In genomic region chr18:28091197-28091596, GRCh38 we compare ENCODE assay signal across 24 cellular contexts.
"Had no signal": no experiment of that assay in that cellular context is flagged by ENCODE, and none has a peak within 500 bp of the region (broad histone marks: within the 10 kb centered on the region; RNA-seq: fewer than 3 reads in every experiment).

No MANE protein-coding gene starts in this region.

- DNase-seq: activated CD4-positive, alpha-beta T cell treated with anti-CD3 and anti-CD28 coated beads for 1 hour; activated CD8-positive, alpha-beta memory T cell treated with anti-CD3 and anti-CD28 coated beads for 24 hours; activated CD8-positive, alpha-beta memory T cell treated with anti-CD3 and anti-CD28 coated beads, Interleukin-2, amount 50 U/mL, for 48 hours; activated effector memory CD4-positive, alpha-beta T cell treated with Interleukin-2 at 50 U/mL for 16 hours; activated naive CD4-positive, alpha-beta T cell treated with anti-CD3 and anti-CD28 coated beads, Interleukin-2, amount 50 U/mL, for 16 hours; activated T-cell treated with anti-CD3 and anti-CD28 coated beads, Interleukin-2, amount 50 U/mL, for 48 hours; adrenal gland; dorsolateral prefrontal cortex; foreskin fibroblast; nucleus accumbens; posterior cingulate gyrus; stimulated activated CD4-positive, alpha-beta T cell treated with anti-CD3 and anti-CD28 coated beads, Interleukin-4, amount 100 ng/mL, for 1 hour; stimulated activated naive CD8-positive, alpha-beta T cell treated with anti-CD3 and anti-CD28 coated beads, Interleukin-15, amount 100 ng/mL, for 72 hours; T-helper 17 cell; transverse colon had no signal

- ATAC-seq: natural killer cell treated with Interleukin-12 subunit alpha and Interleukin-12 subunit beta and Interleukin-15 and Interleukin-18, amount 100 ng/mL, for 72 hours; stimulated activated naive CD8-positive, alpha-beta T cell treated with anti-CD3 and anti-CD28 coated beads, Interleukin-15, amount 100 ng/mL, for 72 hours; T-helper 17 cell had no signal

- H3K36me3 ChIP-seq: adrenal gland, right atrium auricular region, suprapubic skin, transverse colon, vagina had no signal

- H3K4me1 ChIP-seq: suprapubic skin, transverse colon, vagina had no signal

- H3K27ac ChIP-seq: dorsolateral prefrontal cortex, epithelial cell of prostate, right atrium auricular region, skin epidermis, suprapubic skin, transverse colon, vagina, VCaP had no signal

- H3K27me3 ChIP-seq: adrenal gland, dorsolateral prefrontal cortex, right atrium auricular region, suprapubic skin, transverse colon, vagina had no signal

- FAIRE-seq: colon, keratinocyte had no signal

- H3K4me3 ChIP-seq: adrenal gland, dorsolateral prefrontal cortex, right atrium auricular region, skin epidermis, suprapubic skin, transverse colon, vagina had no signal

- H3K9me3 ChIP-seq: adrenal gland, right atrium auricular region, suprapubic skin, transverse colon, vagina had no signal
